In genomic region chr10:45596556-45596955, GRCh38 we compare ENCODE assay signal across 29 cellular contexts.
"Had no signal": no experiment of that assay in that cellular context is flagged by ENCODE, and none has a peak within 500 bp of the region (broad histone marks: within the 10 kb centered on the region; RNA-seq: fewer than 3 reads in every experiment).

No MANE protein-coding gene starts in this region.

- H3K79me2 ChIP-seq: parathyroid adenoma had no signal

- H3K4me2 ChIP-seq: neural progenitor cell had no signal

- H3K27ac Mint-ChIP-seq: neural progenitor cell; stimulated activated naive B cell treated with anti-CD40 and anti-IgM and Interleukin-4, amounts not matched to agents 10 μg/mL and 1 μg/mL and 100 μg/mL, for 72 hours had no signal

- DNase-seq: naive B cell; naive thymus-derived CD8-positive, alpha-beta T cell; nucleus accumbens; ovary; posterior cingulate gyrus; psoas muscle; stimulated activated CD4-positive, alpha-beta T cell treated with anti-CD3 and anti-CD28 coated beads, Interleukin-15, amount 100 ng/mL, for 24 hours; stimulated activated CD4-positive, alpha-beta T cell treated with anti-CD3 and anti-CD28 coated beads, Interleukin-2, amount 100 ng/mL, for 24 hours; stimulated activated CD4-positive, alpha-beta T cell treated with anti-CD3 and anti-CD28 coated beads, Interleukin-2, amount 100 ng/mL, for 48 hours; stimulated activated CD4-positive, alpha-beta T cell treated with anti-CD3 and anti-CD28 coated beads, Interleukin-4, amount 100 ng/mL, for 24 hours; stimulated activated naive B cell treated with anti-CD40 and anti-IgM and Interleukin-4, amounts not matched to agents 10 μg/mL and 1 μg/mL and 100 μg/mL, for 72 hours; stimulated activated naive CD4-positive, alpha-beta T cell treated with Interleukin-2 at 50 U/mL for 16 hours; stomach; thyroid gland; trophoblast cell; upper lobe of left lung had no signal

- H3K4me3 Mint-ChIP-seq: stimulated activated naive B cell treated with anti-CD40 and anti-IgM and Interleukin-4, amounts not matched to agents 10 μg/mL and 1 μg/mL and 100 μg/mL, for 72 hours; stimulated activated naive CD8-positive, alpha-beta T cell treated with anti-CD3 and anti-CD28 coated beads, Interleukin-15, Interleukin-2, amounts not matched to agents 100 ng/mL and 50 ng/mL, for 24 hours had no signal

- H3K9me3 Mint-ChIP-seq: nephron; stimulated activated effector memory CD8-positive, alpha-beta T cell treated with anti-CD3 and anti-CD28 coated beads, Interleukin-12 subunit alpha, Interleukin-12 subunit beta, amount 100 ng/mL, for 72 hours had no signal

- FAIRE-seq: urothelium cell line had no signal

- H3K4me3 ChIP-seq: neural progenitor cell, ovary, psoas muscle, skin epidermis, stomach, thoracic aorta, thyroid gland, tibial nerve, upper lobe of left lung, vagina had no signal

- H3K9ac ChIP-seq: neural progenitor cell, parathyroid adenoma had no signal

- H3K36me3 Mint-ChIP-seq: neural progenitor cell had no signal

- H2AFZ ChIP-seq: neural progenitor cell, parathyroid adenoma had no signal

- H3K27me3 ChIP-seq: ovary, thyroid gland, vagina had no signal

- H3K27ac ChIP-seq: neural progenitor cell, ovary, parathyroid adenoma, psoas muscle, skin epidermis, stomach, thoracic aorta, thyroid gland, tibial nerve, upper lobe of left lung, vagina had no signal

- ATAC-seq: naive thymus-derived CD8-positive, alpha-beta T cell; psoas muscle; right cardiac atrium; sciatic nerve; stimulated activated effector memory CD8-positive, alpha-beta T cell treated with anti-CD3 and anti-CD28 coated beads, Interleukin-12 subunit alpha, Interleukin-12 subunit beta, amount 100 ng/mL, for 72 hours; stimulated activated naive B cell treated with anti-CD40 and anti-IgM and Interleukin-4, amounts not matched to agents 10 μg/mL and 1 μg/mL and 100 μg/mL, for 72 hours had no signal

- H3K36me3 ChIP-seq: neural progenitor cell, neutrophil, ovary, stomach, thoracic aorta, thyroid gland, tibial nerve, upper lobe of left lung, vagina had no signal

- H3K9me3 ChIP-seq: neutrophil, ovary, psoas muscle, stomach, thoracic aorta, thyroid gland, tibial nerve, upper lobe of left lung, vagina had no signal
